In genomic region chr6:25835442-25836283, GRCh38 we compare ENCODE assay signal across 24 cellular contexts. TPM values are rescaled to one million over a fixed set of nuclear protein-coding genes. Genes with fewer than 3 reads are reported as not detected.
DNase-seq lines count a peak whose midpoint lies in the region; ATAC-seq, FAIRE-seq and TF ChIP-seq lines count a peak whose summit lies in the region.
"Had no signal": no experiment of that assay in that cellular context is flagged by ENCODE, and none has a peak within 500 bp of the region (broad histone marks: within the 10 kb centered on the region; RNA-seq: fewer than 3 reads in every experiment).

No MANE protein-coding gene starts in this region.

- intact Hi-C loops in kidney (cut with DNase I): no loop called here

- no peaks in the 10 kb centered on the region for H3K9me3 ChIP-seq in astrocyte (ENCODE audit: insufficient read depth, low read depth, low read length)
- H3K9me3 ChIP-seq in kidney (ENCODE audit: control insufficient read depth in 1 of 2, low read length in 2 of 2): no peaks in the 10 kb centered on the region
- no peaks in the 10 kb centered on the region for H3K9me3 ChIP-seq in small intestine (ENCODE audit: control insufficient read depth, low read depth)
- H3K9me3 ChIP-seq: ovary, uterus had no signal

- no peaks in the 10 kb centered on the region for H3K4me1 ChIP-seq in astrocyte (ENCODE audit: insufficient read depth, low read length)
- peaks cover 4 to 5% of the 10 kb centered on the region in 2 donors for H3K4me1 ChIP-seq in kidney (ENCODE audit: control insufficient read depth in 1 of 2, insufficient read depth in 1 of 2, low read depth in 1 of 2, low read length in 2 of 2)
- H3K4me1 ChIP-seq in small intestine (ENCODE audit: control insufficient read depth in 2 of 2, insufficient read depth in 1 of 2, low read depth in 1 of 2, low read length in 1 of 2): peaks cover 0 to 3% of the 10 kb centered on the region in 2 donors
- H3K4me1 ChIP-seq: uterus had no signal

- WGBS in small intestine, 3 donors: 18 to 50% (median 36%) methylated on average over 8 of the region's 8 CpGs

- H3K9ac ChIP-seq in astrocyte (ENCODE audit: low read length): no peak overlapping the region
- no peak overlapping the region for H3K9ac ChIP-seq in kidney (ENCODE audit: low read length in 2 of 2)
- H3K9ac ChIP-seq: KMS-11 had no signal

- H3K4me3 ChIP-seq in astrocyte (ENCODE audit: insufficient read depth, low read depth, low read length): no peak overlapping the region
- H3K4me3 ChIP-seq in kidney (ENCODE audit: low read length in 2 of 2): peak overlapping the region in 1 of 2 donors; percentile 7
- no peak overlapping the region for H3K4me3 ChIP-seq in small intestine (ENCODE audit: low read depth in 1 of 2, low read length in 2 of 2)
- H3K4me3 ChIP-seq: ovary, uterus had no signal

- H3K4me2 ChIP-seq in astrocyte (ENCODE audit: low read length): no peak overlapping the region
- H3K4me2 ChIP-seq: KMS-11 had no signal

- no peaks in the 10 kb centered on the region for H3K79me2 ChIP-seq in astrocyte (ENCODE audit: insufficient read depth, low read length)

- H3K9me3 Mint-ChIP-seq in astrocyte (ENCODE audit: unreplicated experiment): no peaks in the 10 kb centered on the region
- H3K9me3 Mint-ChIP-seq: dendritic cell treated with granulocyte-macrophage colony-stimulating factor and Interleukin-4, amounts not matched to agents 40 ng/mL and 50 ng/mL, for 4 days; H9; memory B cell; naive thymus-derived CD8-positive, alpha-beta T cell had no signal

- TF ChIP-seq CTCF in astrocyte (IDR thresholded peaks at IDR 0.05; ENCODE audit: insufficient read depth, low read depth, low read length): no peak
- no peak for TF ChIP-seq CTCF in kidney (IDR thresholded peaks at IDR 0.05; ENCODE audit: borderline replicate concordance, extremely low read depth, insufficient read depth)

- H4K20me1 ChIP-seq in astrocyte (ENCODE audit: insufficient read depth, low read length): no peaks in the 10 kb centered on the region

- no peaks in the 10 kb centered on the region for H3K4me1 Mint-ChIP-seq in astrocyte (ENCODE audit: low read depth, unreplicated experiment)
- H3K4me1 Mint-ChIP-seq: CD4-positive, CD25-positive, alpha-beta regulatory T cell; H9; naive thymus-derived CD8-positive, alpha-beta T cell had no signal

- DNase-seq in HT1080 (ENCODE audit: low read depth) (peak; percentile 2), astrocyte (ENCODE audit: low read depth) (no peak), kidney (no peak), small intestine (peak; percentile 33), GDM1 (lab: John Stamatoyannopoulos, UW) (no peak), COLO829 (ENCODE audit: low spot score) (no peak)
- DNase-seq: activated gamma-delta T cell treated with Interleukin-2 at 50 U/mL for 16 hours; activated T-cell treated with anti-CD3 and anti-CD28 coated beads, Interleukin-2, amount 50 U/mL, for 1 hour; CD4-positive, CD25-positive, alpha-beta regulatory T cell; H9; MV-4-11; naive thymus-derived CD8-positive, alpha-beta T cell; NCI-H187 treated with DMSO at 0.1 percent for 48 hours; NCI-H774; PC-3; SIG-M5; uterus had no signal

- no peaks in the 10 kb centered on the region for H3K36me3 Mint-ChIP-seq in astrocyte (ENCODE audit: low read depth, unreplicated experiment)
- H3K36me3 Mint-ChIP-seq: CD4-positive, CD25-positive, alpha-beta regulatory T cell; naive thymus-derived CD8-positive, alpha-beta T cell had no signal

- peaks cover 2% of the 10 kb centered on the region for H3K27me3 Mint-ChIP-seq in astrocyte (ENCODE audit: low read depth, unreplicated experiment)
- H3K27me3 Mint-ChIP-seq: dendritic cell treated with granulocyte-macrophage colony-stimulating factor and Interleukin-4, amounts not matched to agents 40 ng/mL and 50 ng/mL, for 4 days had no signal

- peak overlapping the region; percentile 13 for H3K4me3 Mint-ChIP-seq in astrocyte (ENCODE audit: unreplicated experiment)
- H3K4me3 Mint-ChIP-seq: CD4-positive, CD25-positive, alpha-beta regulatory T cell; dendritic cell treated with granulocyte-macrophage colony-stimulating factor and Interleukin-4, amounts not matched to agents 40 ng/mL and 50 ng/mL, for 4 days; H9; memory B cell; naive thymus-derived CD8-positive, alpha-beta T cell had no signal

- FAIRE-seq in astrocyte (lab: Jason Lieb, UNC) (no peak), kidney (lab: Jason Lieb, UNC) (no peak), small intestine (lab: Jason Lieb, UNC) (no peak)
- FAIRE-seq: bronchial epithelial cell had no signal

- H2AFZ ChIP-seq in astrocyte (ENCODE audit: low read depth, low read length): no peak overlapping the region

- no peaks in the 10 kb centered on the region for H3K27me3 ChIP-seq in astrocyte (ENCODE audit: insufficient read depth, low read length)
- no peaks in the 10 kb centered on the region for H3K27me3 ChIP-seq in small intestine (ENCODE audit: control insufficient read depth in 2 of 2, insufficient read depth in 2 of 2, low read length in 2 of 2)
- H3K27me3 ChIP-seq: ovary, uterus had no signal

- no peak overlapping the region for H3K27ac Mint-ChIP-seq in astrocyte (ENCODE audit: unreplicated experiment)
- H3K27ac Mint-ChIP-seq: CD4-positive, CD25-positive, alpha-beta regulatory T cell; dendritic cell treated with granulocyte-macrophage colony-stimulating factor and Interleukin-4, amounts not matched to agents 40 ng/mL and 50 ng/mL, for 4 days; H9; memory B cell; naive thymus-derived CD8-positive, alpha-beta T cell had no signal

- ATAC-seq in HG03280 (IDR thresholded peaks at IDR 0.05; ENCODE audit: unreplicated experiment): no peak
- ATAC-seq: naive thymus-derived CD8-positive, alpha-beta T cell; PC-3 had no signal

- no peak overlapping the region for H3K27ac ChIP-seq in astrocyte (ENCODE audit: low read depth, low read length)
- peak overlapping the region; percentile 14 to 52 for H3K27ac ChIP-seq in kidney (ENCODE audit: low read depth in 2 of 2, low read length in 2 of 2)
- no peak overlapping the region for H3K27ac ChIP-seq in small intestine (ENCODE audit: low read depth in 1 of 2, low read length in 1 of 2)
- H3K27ac ChIP-seq: KMS-11, ovary had no signal

- H3K36me3 ChIP-seq in astrocyte (ENCODE audit: insufficient read depth, low read length) (no peaks in the 10 kb centered on the region), kidney (ENCODE audit: control insufficient read depth in 1 of 2, insufficient read depth in 2 of 2, low read length in 2 of 2) (no peaks in the 10 kb centered on the region), small intestine (ENCODE audit: control insufficient read depth in 2 of 2, insufficient read depth in 2 of 2, low read length in 2 of 2) (no peaks in the 10 kb centered on the region)
- H3K36me3 ChIP-seq: ovary, uterus had no signal

RNA-seq across cellular contexts. Expression of gene SLC17A1, which starts 3.8 kb away (rescaled TPM):
- not detected in 2 replicates for total RNA-seq in HT1080 (2014; rRNA removed; shearing (Covaris generic))
- polyA plus RNA-seq in HT1080 (2015; cell fraction: cytosol; rRNA removed): not detected in 2 replicates
- 0.14 TPM in 1 of 2 replicates, not detected in the other for polyA plus RNA-seq in HT1080 (2015; cell fraction: nucleus; rRNA removed)
- total RNA-seq in astrocyte (not detected in 2 replicates), kidney (26.3 TPM)
- polyA plus RNA-seq in kidney (ENCODE audit: insufficient read depth, low read depth, low replicate concordance) (109 TPM), small intestine (not detected)
- total RNA-seq: bronchial epithelial cell; CD4-positive, CD25-positive, alpha-beta regulatory T cell; H9; naive thymus-derived CD8-positive, alpha-beta T cell; ovary; PC-3; subcutaneous adipose tissue; uterus had no signal
- polyA plus RNA-seq: CD4-positive, CD25-positive, alpha-beta regulatory T cell; naive thymus-derived CD8-positive, alpha-beta T cell had no signal

RNA-seq across cellular contexts. Expression of gene SLC17A3, which starts 38.4 kb away (rescaled TPM):
- total RNA-seq in HT1080 (2014; rRNA removed; shearing (Covaris generic)): not detected in 2 replicates
- polyA plus RNA-seq in HT1080 (2015; cell fraction: cytosol; rRNA removed): not detected in 2 replicates
- polyA plus RNA-seq in HT1080 (2015; cell fraction: nucleus; rRNA removed): not detected in 2 replicates
- total RNA-seq in astrocyte: not detected in 2 replicates
- 14.0 TPM for total RNA-seq in kidney
- polyA plus RNA-seq in kidney (ENCODE audit: insufficient read depth, low read depth, low replicate concordance): 149 TPM
- under 1 TPM in 1 of 3 donors, not detected in 2; 0.04 TPM for polyA plus RNA-seq in small intestine
- total RNA-seq: bronchial epithelial cell; CD4-positive, CD25-positive, alpha-beta regulatory T cell; H9; naive thymus-derived CD8-positive, alpha-beta T cell; PC-3; subcutaneous adipose tissue; uterus had no signal

Comparison
In these comparisons a context has a peak if more than half of its experiments do, and no peak if none do; other contexts are left out.
1. DNase-seq: peak in HT1080 (single experiment) and small intestine (single experiment); none in astrocyte (single experiment), kidney (single experiment), GDM1 (single experiment) and COLO829 (single experiment).
2. H3K27ac ChIP-seq: peak in kidney (2 of 2); none in astrocyte (single experiment) and small intestine (0 of 2).
3. RNA of gene SLC17A1, which starts 3.8 kb away (total RNA-seq): 26.3 TPM in kidney (single experiment); not detected in HT1080 and not detected in astrocyte; every median in the first group is over 10 times any median in the second.
4. RNA of gene SLC17A3, which starts 38.4 kb away (total RNA-seq): 14.0 TPM in kidney (single experiment); not detected in HT1080 and not detected in astrocyte; every median in the first group is over 10 times any median in the second.